In genomic region chr1:43438006-43438405, GRCh38 we compare ENCODE assay signal across 1 cellular context.
TF ChIP-seq lines count a peak whose summit lies in the region.

No MANE protein-coding gene starts in this region.

TF ChIP-seq in endothelial cell of umbilical vein, 7 proteins besides CTCF, POLR2A, EP300 and RAD21:
- no peak for TF ChIP-seq POLR2AphosphoS5 (IDR thresholded peaks at IDR 0.05; ENCODE audit: insufficient read depth, low read depth, low read length)
- no peak for TF ChIP-seq JUN (IDR thresholded peaks at IDR 0.05; ENCODE audit: borderline replicate concordance, insufficient read depth, insufficient read length, low read depth)
- TF ChIP-seq EZH2 (IDR thresholded peaks at IDR 0.05; ENCODE audit: borderline replicate concordance, low read depth, low read length, severe bottlenecking), result no peak
- no peak for TF ChIP-seq MYC (IDR thresholded peaks at IDR 0.05; ENCODE audit: low read depth, low read length)
- no peak for TF ChIP-seq GATA2 (IDR thresholded peaks at IDR 0.05; ENCODE audit: insufficient read depth, insufficient read length, low read depth, low read length)
- TF ChIP-seq FOS (IDR thresholded peaks at IDR 0.05; ENCODE audit: borderline replicate concordance, insufficient read depth, low read length), result no peak
- TF ChIP-seq MAX (IDR thresholded peaks at IDR 0.05; ENCODE audit: insufficient read depth, insufficient read length), result no peak
